ENCODE assay signal across 8 cellular contexts in the genomic region with DNA sequence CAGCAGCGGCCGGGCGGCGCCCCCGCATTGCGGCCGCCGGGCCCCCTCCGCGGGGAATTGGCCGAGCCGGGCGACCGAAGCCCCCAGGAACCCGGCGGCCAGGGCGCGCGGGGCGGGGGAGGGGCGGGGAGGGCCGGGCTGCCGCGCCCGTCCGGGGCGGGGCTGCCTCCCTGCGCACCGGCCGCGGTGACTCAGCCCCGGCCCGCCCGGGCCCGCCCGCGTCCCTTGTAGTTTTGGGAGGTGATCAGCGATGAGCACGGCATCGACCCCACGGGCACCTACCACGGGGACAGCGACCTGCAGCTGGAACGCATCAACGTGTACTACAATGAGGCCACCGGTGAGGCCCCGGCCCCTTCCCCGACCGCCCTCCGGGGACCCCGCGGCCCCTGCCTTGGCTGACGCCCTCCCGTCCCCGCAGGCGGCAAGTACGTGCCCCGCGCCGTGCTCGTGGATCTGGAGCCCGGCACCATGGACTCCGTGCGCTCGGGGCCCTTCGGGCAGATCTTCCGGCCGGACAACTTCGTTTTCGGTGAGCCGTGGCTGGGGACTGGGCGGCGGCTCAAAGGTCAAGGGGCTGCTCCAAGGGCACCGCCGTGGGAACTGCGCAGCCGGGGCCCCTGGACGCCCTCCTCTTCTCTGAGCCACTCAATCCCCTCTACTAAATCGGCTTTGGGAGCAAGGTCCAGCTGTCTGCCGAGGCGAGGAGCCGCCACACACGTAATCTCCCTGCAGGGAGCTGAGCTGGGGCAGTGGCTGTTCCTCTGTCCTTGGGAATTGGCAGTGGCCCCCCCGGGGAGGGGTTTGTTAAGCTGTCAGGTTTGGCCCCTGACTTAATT. TPM values are rescaled to one million over a fixed set of nuclear protein-coding genes. Genes with fewer than 3 reads are reported as not detected.
DNase-seq lines count a peak whose midpoint lies in the region; ATAC-seq, FAIRE-seq and TF ChIP-seq lines count a peak whose summit lies in the region.

No MANE protein-coding gene starts in this region.

- H3K4me3 Mint-ChIP-seq in activated CD8-positive, alpha-beta T cell treated with anti-CD3 and anti-CD28 coated beads, Interleukin-2, amount 10 ng/mL, durations not matched to agents 7 days and 5 days = peak overlapping the region; percentile 86

- no peak overlapping the region for H2BK12ac ChIP-seq in H1 (ENCODE audit: low read depth, low read length)

- no peak overlapping the region for H2AFZ ChIP-seq in H1 (ENCODE audit: low read length)

- no peak for TF ChIP-seq EP300 in H1 (IDR thresholded peaks at IDR 0.05; ENCODE audit: borderline replicate concordance in 1 of 2, low read depth in 2 of 2, low read length in 2 of 2)

- no peak for FAIRE-seq in H1 (lab: Jason Lieb, UNC)

- peak overlapping the region; percentile 87 for H3K27ac Mint-ChIP-seq in activated CD8-positive, alpha-beta T cell treated with anti-CD3 and anti-CD28 coated beads, Interleukin-2, amount 10 ng/mL, durations not matched to agents 7 days and 5 days

- TF ChIP-seq RAD21 in H1 (IDR thresholded peaks at IDR 0.05 in 1 of 2, conservative IDR thresholded peaks at IDR 0.05 in 1 of 2; ENCODE audit: low read depth in 2 of 2, low read length in 2 of 2) = no peak

- no peaks in the 10 kb centered on the region for H3K27me3 ChIP-seq in H1 (replicated peaks in 1 of 4; ENCODE audit: control insufficient read depth in 3 of 4, extremely low read depth in 1 of 4, insufficient read depth in 3 of 4, low read length in 3 of 4)
- H3K27me3 ChIP-seq in mucosa of stomach (ENCODE audit: control insufficient read depth, insufficient read depth, low read length) = peaks cover 6% of the 10 kb centered on the region

- H3K79me2 ChIP-seq in H1 (ENCODE audit: control insufficient read depth in 1 of 2, insufficient read depth in 2 of 2, low read length in 2 of 2) = peaks cover 0 to 20% of the 10 kb centered on the region in 2 experiments; a peak in 2 of 4 replicates

- no peaks in the 10 kb centered on the region for H3K27me3 Mint-ChIP-seq in activated CD8-positive, alpha-beta T cell treated with anti-CD3 and anti-CD28 coated beads, Interleukin-2, amount 10 ng/mL, durations not matched to agents 7 days and 5 days (ENCODE audit: low read depth)

- no peak overlapping the region for H2BK20ac ChIP-seq in H1 (ENCODE audit: low read length)

- H4K91ac ChIP-seq in H1 (replicated peaks; ENCODE audit: insufficient read length, low read length) = peak overlapping the region; percentile 73

- H2AK5ac ChIP-seq in H1 (ENCODE audit: low read depth, low read length) = no peak overlapping the region

- H3K9me3 Mint-ChIP-seq in activated CD8-positive, alpha-beta T cell treated with anti-CD3 and anti-CD28 coated beads, Interleukin-2, amount 10 ng/mL, durations not matched to agents 7 days and 5 days (ENCODE audit: insufficient read depth) = no peaks in the 10 kb centered on the region

- H3K4me3 ChIP-seq in H1 (ENCODE audit: extremely low read depth in 1 of 4, insufficient read depth in 2 of 4, low read depth in 3 of 4, low read length in 4 of 4) (peak overlapping the region; percentile 64 to 92 (median 74)), mucosa of stomach (ENCODE audit: low read length) (peak overlapping the region; percentile 82)

- peaks cover 5% of the 10 kb centered on the region for H3K79me1 ChIP-seq in H1 (ENCODE audit: low read depth, low read length)

- no peak overlapping the region for H3K4ac ChIP-seq in H1 (replicated peaks; ENCODE audit: insufficient read length, low read depth, low read length)

- DNase-seq in NCI-H345 (lab: John Stamatoyannopoulos, UW) = peak; percentile 41
- DNase-seq in NCI-H345 treated with DMSO at 0.1 percent for 48 hours (lab: John Stamatoyannopoulos, UW; ENCODE audit: unreplicated experiment) = no peak
- DNase-seq in LHCN-M2 (ENCODE audit: low read depth) = peak; percentile 35
- DNase-seq in activated CD8-positive, alpha-beta T cell treated with anti-CD3 and anti-CD28 coated beads, Interleukin-2, amount 10 ng/mL, durations not matched to agents 7 days and 5 days = peak; percentile 69
- DNase-seq in H1 (ENCODE audit: low read depth in 1 of 2, low spot score in 2 of 2) = no peak
- peak; percentile 44 to 76 for DNase-seq in stimulated activated CD8-positive, alpha-beta memory T cell treated with anti-CD3 and anti-CD28 coated beads, Interleukin-7, amount 100 ng/mL, for 4 hours (ENCODE audit: low read depth in 2 of 2)
- no peak for DNase-seq in H4 (ENCODE audit: low spot score)

- no peak; a peak in 1 of 3 replicates for TF ChIP-seq POLR2A in H1 (IDR thresholded peaks at IDR 0.05; ENCODE audit: control extremely low read depth in 1 of 2, low read depth in 2 of 2, low read length in 2 of 2)

- H2BK120ac ChIP-seq in H1 (replicated peaks; ENCODE audit: low read depth, low read length) = no peak overlapping the region

- H4K8ac ChIP-seq in H1 (ENCODE audit: extremely low read depth, insufficient read depth, low read length) = no peak overlapping the region

- no peak overlapping the region for H3K23ac ChIP-seq in H1 (ENCODE audit: insufficient read length)

- H3K4me2 ChIP-seq in H1 (ENCODE audit: insufficient read depth in 1 of 2, low read depth in 2 of 2, low read length in 2 of 2) = peak overlapping the region; percentile 76 to 87

- peaks cover 0 to 27% (median 16%) of the 10 kb centered on the region in 4 experiments; a peak in 6 of 7 replicates for H3K4me1 ChIP-seq in H1 (replicated peaks in 1 of 4; ENCODE audit: control insufficient read depth in 3 of 4, insufficient read depth in 4 of 4, low read length in 3 of 4)
- peaks cover 56% of the 10 kb centered on the region for H3K4me1 ChIP-seq in mucosa of stomach (ENCODE audit: control insufficient read depth, insufficient read depth, low read length)

- CTCF ChIA-PET in activated CD8-positive, alpha-beta T cell treated with anti-CD3 and anti-CD28 coated beads, Interleukin-2, amount 10 ng/mL, durations not matched to agents 7 days and 5 days (lab: Charles Lee) = interaction anchor here (1.3 to 5.0 kb wide), 4 partner anchors 13 to 146 kb away, joined by 3 to 32 read pairs (median 6); a partner anchor contains a TSS
- CTCF ChIA-PET in H1 (lab: Charles Lee; ENCODE audit: partially characterized antibody) = interaction anchor here (0.6 to 9.1 kb wide), 10 partner anchors 11 to 213 kb away, joined by 3 to 113 read pairs (median 6); a partner anchor contains a TSS

- no peak overlapping the region for H3K14ac ChIP-seq in H1 (ENCODE audit: insufficient read length)

- 17% methylated on average over 39 of the region's 84 CpGs; no CpG with 5 or more reads in 1 of the 2 experiments for WGBS in H1 (ENCODE audit: extremely low coverage in 1 of 2, insufficient coverage in 1 of 2, insufficient read length in 1 of 2, insufficient replicate concordance in 2 of 2, low coverage in 1 of 2, low lambda C conversion rate in 2 of 2, missing lambda C conversion rate in 1 of 2), 2 experiments

- H3K27ac ChIP-seq in H1 (ENCODE audit: low read depth, low read length) = peak overlapping the region; percentile 67; the same call in 1 of the 2 replicates

- H2BK15ac ChIP-seq in H1 (ENCODE audit: low read length) = no peak overlapping the region

- no peak overlapping the region for H3K56ac ChIP-seq in H1 (replicated peaks; ENCODE audit: insufficient read length, low read depth, low read length)

- POLR2A ChIA-PET in activated CD8-positive, alpha-beta T cell treated with anti-CD3 and anti-CD28 coated beads, Interleukin-2, amount 10 ng/mL, durations not matched to agents 7 days and 5 days (lab: Charles Lee) = interaction anchor here (0.8 to 3.8 kb wide), 18 partner anchors 13 to 377 kb away, joined by 3 to 87 read pairs (median 5); a partner anchor contains a TSS
- POLR2A ChIA-PET in H1 (lab: Charles Lee; ENCODE audit: partially characterized antibody) = interaction anchor here (0.6 to 69.9 kb wide), 31 partner anchors 7 to 268 kb away, joined by 3 to 1462 read pairs (median 4); a partner anchor contains a TSS

- H3K23me2 ChIP-seq in H1 (ENCODE audit: low read depth, low read length) = peaks cover 5% of the 10 kb centered on the region; the same call in 1 of the 2 replicates

- H4K5ac ChIP-seq in H1 (ENCODE audit: insufficient read length, low read depth, low read length) = no peak overlapping the region

- H3K9me3 ChIP-seq in H1 (ENCODE audit: insufficient read depth in 2 of 2, low read depth in 1 of 2, low read length in 1 of 2) (no peaks in the 10 kb centered on the region), mucosa of stomach (ENCODE audit: control insufficient read depth, low read length) (no peaks in the 10 kb centered on the region)

- peak; percentile 20 for ATAC-seq in activated CD8-positive, alpha-beta T cell treated with anti-CD3 and anti-CD28 coated beads, Interleukin-2, amount 10 ng/mL, durations not matched to agents 7 days and 5 days

- peaks cover 38% of the 10 kb centered on the region for H3K4me1 Mint-ChIP-seq in activated CD8-positive, alpha-beta T cell treated with anti-CD3 and anti-CD28 coated beads, Interleukin-2, amount 10 ng/mL, durations not matched to agents 7 days and 5 days (ENCODE audit: low read depth)

- peaks cover 6 to 18% (median 15%) of the 10 kb centered on the region in 4 experiments; a peak in 7 of 8 replicates for H3K36me3 ChIP-seq in H1 (ENCODE audit: control insufficient read depth in 2 of 4, insufficient read depth in 4 of 4, low read length in 3 of 4)
- peaks cover 18% of the 10 kb centered on the region for H3K36me3 ChIP-seq in mucosa of stomach (ENCODE audit: control insufficient read depth, insufficient read depth, low read length)

- TF ChIP-seq CTCF in H1 (IDR thresholded peaks at IDR 0.05; ENCODE audit: control extremely low read depth in 1 of 3, insufficient read depth in 1 of 3, low read depth in 1 of 3, low read length in 3 of 3) = no peak

- H3K36me3 Mint-ChIP-seq in activated CD8-positive, alpha-beta T cell treated with anti-CD3 and anti-CD28 coated beads, Interleukin-2, amount 10 ng/mL, durations not matched to agents 7 days and 5 days (ENCODE audit: low read depth) = peaks cover 31% of the 10 kb centered on the region

- H4K20me1 ChIP-seq in H1 (replicated peaks in 1 of 2; ENCODE audit: control insufficient read depth in 1 of 2, insufficient read depth in 2 of 2, low read length in 2 of 2) = peaks cover 22 to 23% of the 10 kb centered on the region in 2 experiments

- peak overlapping the region; percentile 22 to 95 (median 64) for H3K9ac ChIP-seq in H1 (replicated peaks in 1 of 4; ENCODE audit: extremely low read depth in 1 of 4, low read depth in 3 of 4, low read length in 3 of 4)
- H3K9ac ChIP-seq in mucosa of stomach (ENCODE audit: low read length) = peak overlapping the region; percentile 77

- H2BK5ac ChIP-seq in H1 (ENCODE audit: low read depth, low read length) = no peak overlapping the region

- no peak overlapping the region; the same call in 1 of the 2 replicates for H3K18ac ChIP-seq in H1 (ENCODE audit: extremely low read depth, low read length)

RNA-seq across cellular contexts. Expression of a gene that starts 0.6 kb away (rescaled TPM):
- total RNA-seq in LHCN-M2 (2014; rRNA removed) = 517 and 586 TPM in 2 replicates
- 818 TPM for polyA plus RNA-seq in LHCN-M2 (2012)
- total RNA-seq in activated CD8-positive, alpha-beta T cell treated with anti-CD3 and anti-CD28 coated beads, Interleukin-2, amount 10 ng/mL, durations not matched to agents 7 days and 5 days = 100 to 1,000 TPM; 417 to 432 TPM
- total RNA-seq in H1 (2021; fragmentation: NEBNext Ultra II Directional; extraction: Animal tissue kit (Norgen Biotek cat#: 25700)) = 307 and 311 TPM in 2 replicates
- polyA plus RNA-seq in H1 (2011; rRNA removed) = 280 and 342 TPM in 2 replicates
- polyA plus RNA-seq in H1 (2011; cell fraction: cytosol; rRNA removed) = 348 TPM
- 340 TPM for polyA plus RNA-seq in H1 (2011; cell fraction: nucleus; rRNA removed)
- polyA plus RNA-seq in H1 (2012, experiment 1 of 2) = 226 to 351 TPM (median 341 TPM) in 4 replicates
- polyA plus RNA-seq in H1 (2012, experiment 2 of 2) = 349 TPM
- 214 TPM for polyA plus RNA-seq in H1 (2013, experiment 1 of 2)
- polyA plus RNA-seq in H1 (2013, experiment 2 of 2) = 205 TPM
- 150 and 158 TPM in 2 replicates for polyA minus RNA-seq in H1 (2011; rRNA and poly(A)+ RNA removed)
- polyA minus RNA-seq in H1 (2011; cell fraction: cytosol; rRNA and poly(A)+ RNA removed) = 145 TPM
- polyA minus RNA-seq in H1 (2011; cell fraction: nucleus; rRNA and poly(A)+ RNA removed) = 92.9 TPM
- total RNA-seq in H4 (2014; rRNA removed; shearing (Covaris generic)) = 164 and 180 TPM in 2 replicates

RNA-seq across cellular contexts. Expression of a gene that starts 9.4 kb away (rescaled TPM):
- total RNA-seq in LHCN-M2 (2014; rRNA removed) = not detected in 2 replicates
- polyA plus RNA-seq in LHCN-M2 (2012) = not detected
- total RNA-seq in activated CD8-positive, alpha-beta T cell treated with anti-CD3 and anti-CD28 coated beads, Interleukin-2, amount 10 ng/mL, durations not matched to agents 7 days and 5 days = not detected
- total RNA-seq in H1 (2021; fragmentation: NEBNext Ultra II Directional; extraction: Animal tissue kit (Norgen Biotek cat#: 25700)) = not detected in 2 replicates
- polyA plus RNA-seq in H1 (2011; rRNA removed) = 0.14 TPM in 1 of 2 replicates, not detected in the other
- polyA plus RNA-seq in H1 (2011; cell fraction: cytosol; rRNA removed) = not detected
- 0.43 TPM for polyA plus RNA-seq in H1 (2011; cell fraction: nucleus; rRNA removed)
- polyA plus RNA-seq in H1 (2012, experiment 1 of 2) = 0.42 to 0.67 TPM (median 0.61 TPM) in 3 of 4 replicates, not detected in the other
- polyA plus RNA-seq in H1 (2012, experiment 2 of 2) = 0.30 TPM
- polyA plus RNA-seq in H1 (2013, experiment 1 of 2) = 0.06 TPM
- polyA plus RNA-seq in H1 (2013, experiment 2 of 2) = not detected
- polyA minus RNA-seq in H1 (2011; rRNA and poly(A)+ RNA removed) = not detected in 2 replicates
- polyA minus RNA-seq in H1 (2011; cell fraction: cytosol; rRNA and poly(A)+ RNA removed) = not detected
- polyA minus RNA-seq in H1 (2011; cell fraction: nucleus; rRNA and poly(A)+ RNA removed) = not detected
- not detected in 2 replicates for total RNA-seq in H4 (2014; rRNA removed; shearing (Covaris generic))

RNA-seq across cellular contexts. Expression of a gene that starts 11.0 kb away (rescaled TPM):
- total RNA-seq in LHCN-M2 (2014; rRNA removed) = 0.06 TPM in 1 of 2 replicates, not detected in the other
- 0.05 TPM for polyA plus RNA-seq in LHCN-M2 (2012)
- not detected for total RNA-seq in activated CD8-positive, alpha-beta T cell treated with anti-CD3 and anti-CD28 coated beads, Interleukin-2, amount 10 ng/mL, durations not matched to agents 7 days and 5 days
- not detected in 2 replicates for total RNA-seq in H1 (2021; fragmentation: NEBNext Ultra II Directional; extraction: Animal tissue kit (Norgen Biotek cat#: 25700))
- 0.06 and 0.08 TPM in 2 replicates for polyA plus RNA-seq in H1 (2011; rRNA removed)
- 0.09 TPM for polyA plus RNA-seq in H1 (2011; cell fraction: cytosol; rRNA removed)
- 0.33 TPM for polyA plus RNA-seq in H1 (2011; cell fraction: nucleus; rRNA removed)
- polyA plus RNA-seq in H1 (2012, experiment 1 of 2) = 0.13 to 0.22 TPM (median 0.19 TPM) in 3 of 4 replicates, not detected in the other
- polyA plus RNA-seq in H1 (2012, experiment 2 of 2) = not detected
- 0.04 TPM for polyA plus RNA-seq in H1 (2013, experiment 1 of 2)
- polyA plus RNA-seq in H1 (2013, experiment 2 of 2) = 0.07 TPM
- polyA minus RNA-seq in H1 (2011; rRNA and poly(A)+ RNA removed) = not detected in 2 replicates
- polyA minus RNA-seq in H1 (2011; cell fraction: cytosol; rRNA and poly(A)+ RNA removed) = not detected
- not detected for polyA minus RNA-seq in H1 (2011; cell fraction: nucleus; rRNA and poly(A)+ RNA removed)
- not detected in 2 replicates for total RNA-seq in H4 (2014; rRNA removed; shearing (Covaris generic))

RNA-seq across cellular contexts. Expression of a gene that starts 13.4 kb away (rescaled TPM):
- 60.7 and 61.8 TPM in 2 replicates for total RNA-seq in LHCN-M2 (2014; rRNA removed)
- polyA plus RNA-seq in LHCN-M2 (2012) = 60.5 TPM
- 10 to 100 TPM; 68.6 to 68.8 TPM for total RNA-seq in activated CD8-positive, alpha-beta T cell treated with anti-CD3 and anti-CD28 coated beads, Interleukin-2, amount 10 ng/mL, durations not matched to agents 7 days and 5 days
- 70.8 and 78.0 TPM in 2 replicates for total RNA-seq in H1 (2021; fragmentation: NEBNext Ultra II Directional; extraction: Animal tissue kit (Norgen Biotek cat#: 25700))
- polyA plus RNA-seq in H1 (2011; rRNA removed) = 57.6 and 86.5 TPM in 2 replicates
- 76.0 TPM for polyA plus RNA-seq in H1 (2011; cell fraction: cytosol; rRNA removed)
- polyA plus RNA-seq in H1 (2011; cell fraction: nucleus; rRNA removed) = 88.6 TPM
- polyA plus RNA-seq in H1 (2012, experiment 1 of 2) = 60.2 to 87.1 TPM (median 80.4 TPM) in 4 replicates
- 79.8 TPM for polyA plus RNA-seq in H1 (2012, experiment 2 of 2)
- polyA plus RNA-seq in H1 (2013, experiment 1 of 2) = 37.9 TPM
- polyA plus RNA-seq in H1 (2013, experiment 2 of 2) = 37.5 TPM
- 38.7 and 47.9 TPM in 2 replicates for polyA minus RNA-seq in H1 (2011; rRNA and poly(A)+ RNA removed)
- 49.8 TPM for polyA minus RNA-seq in H1 (2011; cell fraction: cytosol; rRNA and poly(A)+ RNA removed)
- polyA minus RNA-seq in H1 (2011; cell fraction: nucleus; rRNA and poly(A)+ RNA removed) = 27.2 TPM
- total RNA-seq in H4 (2014; rRNA removed; shearing (Covaris generic)) = 29.5 and 33.0 TPM in 2 replicates

RNA-seq across cellular contexts. Expression of a gene that starts 14.4 kb away (rescaled TPM):
- 0.06 and 0.23 TPM in 2 replicates for total RNA-seq in LHCN-M2 (2014; rRNA removed)
- polyA plus RNA-seq in LHCN-M2 (2012) = 0.12 TPM
- total RNA-seq in activated CD8-positive, alpha-beta T cell treated with anti-CD3 and anti-CD28 coated beads, Interleukin-2, amount 10 ng/mL, durations not matched to agents 7 days and 5 days = not detected
- 0.17 TPM in 1 of 2 replicates, not detected in the other for total RNA-seq in H1 (2021; fragmentation: NEBNext Ultra II Directional; extraction: Animal tissue kit (Norgen Biotek cat#: 25700))
- 0.24 and 0.25 TPM in 2 replicates for polyA plus RNA-seq in H1 (2011; rRNA removed)
- polyA plus RNA-seq in H1 (2011; cell fraction: cytosol; rRNA removed) = 0.10 TPM
- 0.58 TPM for polyA plus RNA-seq in H1 (2011; cell fraction: nucleus; rRNA removed)
- 0.19 to 0.48 TPM (median 0.29 TPM) in 4 replicates for polyA plus RNA-seq in H1 (2012, experiment 1 of 2)
- 0.21 TPM for polyA plus RNA-seq in H1 (2012, experiment 2 of 2)
- polyA plus RNA-seq in H1 (2013, experiment 1 of 2) = 0.22 TPM
- 0.15 TPM for polyA plus RNA-seq in H1 (2013, experiment 2 of 2)
- 0.09 and 0.12 TPM in 2 replicates for polyA minus RNA-seq in H1 (2011; rRNA and poly(A)+ RNA removed)
- not detected for polyA minus RNA-seq in H1 (2011; cell fraction: cytosol; rRNA and poly(A)+ RNA removed)
- polyA minus RNA-seq in H1 (2011; cell fraction: nucleus; rRNA and poly(A)+ RNA removed) = 1.00 TPM
- not detected in 2 replicates for total RNA-seq in H4 (2014; rRNA removed; shearing (Covaris generic))

Comparison
In these comparisons a context has a peak if more than half of its experiments do, and no peak if none do; other contexts are left out.
1. DNase-seq: peak in NCI-H345 (single experiment), LHCN-M2 (single experiment), activated CD8-positive, alpha-beta T cell treated with anti-CD3 and anti-CD28 coated beads, Interleukin-2, amount 10 ng/mL, durations not matched to agents 7 days and 5 days (single experiment) and stimulated activated CD8-positive, alpha-beta memory T cell treated with anti-CD3 and anti-CD28 coated beads, Interleukin-7, amount 100 ng/mL, for 4 hours (2 of 2); none in NCI-H345 treated with DMSO at 0.1 percent for 48 hours (single experiment), H1 (0 of 2) and H4 (single experiment).